In the genomic region with DNA sequence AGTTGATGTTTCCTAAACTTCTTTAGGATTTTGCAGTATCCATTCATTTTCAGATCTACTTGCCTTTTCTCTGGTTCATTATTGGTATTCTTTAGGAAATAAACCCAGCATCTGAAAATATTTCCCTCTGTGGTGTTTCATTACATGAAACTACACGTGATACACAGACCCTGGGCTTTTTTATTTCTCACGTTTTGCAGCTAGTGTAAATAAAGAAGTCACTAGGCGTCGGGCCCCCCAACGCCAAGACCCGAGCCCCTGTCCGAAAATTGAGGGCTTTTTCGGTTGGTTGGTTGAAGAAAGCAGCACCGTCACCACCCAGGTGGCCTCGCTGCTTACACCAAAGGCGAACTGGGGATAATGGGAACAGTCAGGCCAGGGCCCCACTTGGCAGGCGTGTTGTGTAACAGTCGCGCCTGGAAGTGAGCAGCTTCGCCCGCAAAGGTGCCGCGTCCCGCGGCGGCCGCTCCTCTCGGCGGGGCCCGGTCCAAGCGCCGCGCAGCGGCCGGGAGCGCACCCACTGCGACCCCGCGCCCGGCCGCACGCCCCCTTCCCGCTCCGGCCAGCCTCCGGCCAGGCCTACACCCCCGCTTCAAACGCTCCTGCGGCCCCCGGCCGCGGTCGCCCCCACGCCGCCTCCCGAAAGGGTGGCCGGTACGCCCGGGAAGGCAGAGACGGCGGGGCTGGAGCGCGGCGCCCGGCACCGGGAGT, we compare ENCODE assay signal across 1 cellular context.
TF ChIP-seq lines count a peak whose summit lies in the region.

No MANE protein-coding gene starts in this region.

TF ChIP-seq in K562, 482 proteins besides CTCF, POLR2A, EP300 and RAD21 (continued from another document):
- TF ChIP-seq, protein P1, sequence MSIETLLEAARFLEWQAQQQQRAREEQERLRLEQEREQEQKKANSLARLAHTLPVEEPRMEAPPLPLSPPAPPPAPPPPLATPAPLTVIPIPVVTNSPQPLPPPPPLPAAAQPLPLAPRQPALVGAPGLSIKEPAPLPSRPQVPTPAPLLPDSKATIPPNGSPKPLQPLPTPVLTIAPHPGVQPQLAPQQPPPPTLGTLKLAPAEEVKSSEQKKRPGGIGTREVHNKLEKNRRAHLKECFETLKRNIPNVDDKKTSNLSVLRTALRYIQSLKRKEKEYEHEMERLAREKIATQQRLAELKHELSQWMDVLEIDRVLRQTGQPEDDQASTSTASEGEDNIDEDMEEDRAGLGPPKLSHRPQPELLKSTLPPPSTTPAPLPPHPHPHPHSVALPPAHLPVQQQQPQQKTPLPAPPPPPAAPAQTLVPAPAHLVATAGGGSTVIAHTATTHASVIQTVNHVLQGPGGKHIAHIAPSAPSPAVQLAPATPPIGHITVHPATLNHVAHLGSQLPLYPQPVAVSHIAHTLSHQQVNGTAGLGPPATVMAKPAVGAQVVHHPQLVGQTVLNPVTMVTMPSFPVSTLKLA (conservative IDR thresholded peaks at IDR 0.05): peak in 1 of 2 experiments; percentile 40; a peak in 1 of 4 replicates
- TF ChIP-seq CXXC5 (CRISPR knock-in tag; IDR thresholded peaks at IDR 0.05) (peak; percentile 62), MYC (IDR thresholded peaks at IDR 0.05; ENCODE audit: low read depth, low read length) (peak; percentile 38; the same call in 1 of the 2 replicates), MYC (CRISPR knock-in tag; IDR thresholded peaks at IDR 0.05; ENCODE audit: borderline replicate concordance, low read depth) (no peak), NONO (IDR thresholded peaks at IDR 0.05; ENCODE audit: low read depth in 2 of 2, low read length in 1 of 2) (peak; percentile 28 to 42; a peak in 2 of 4 replicates), ZNF217 (CRISPR knock-in tag; IDR thresholded peaks at IDR 0.05) (no peak), EP400 (IDR thresholded peaks at IDR 0.05) (0 out of 2 replicates have a peak, but pooled peaks have one; percentile 5), SREBF1 (IDR thresholded peaks at IDR 0.05; ENCODE audit: borderline replicate concordance, low read depth, low read length) (no peak), NRF1 (conservative IDR thresholded peaks at IDR 0.05 in 1 of 2, IDR thresholded peaks at IDR 0.05 in 1 of 2) (no peak; a peak in 1 of 4 replicates), ZBTB1 (CRISPR knock-in tag; IDR thresholded peaks at IDR 0.05; ENCODE audit: borderline replicate concordance, low read depth) (0 out of 2 replicates have a peak, but pooled peaks have one; percentile 34), HOXB6 (CRISPR knock-in tag; IDR thresholded peaks at IDR 0.05; ENCODE audit: borderline replicate concordance) (no peak), STAT6 (CRISPR knock-in tag; IDR thresholded peaks at IDR 0.05) (no peak), GATA2 (CRISPR knock-in tag; IDR thresholded peaks at IDR 0.05) (no peak), RBFOX2 (IDR thresholded peaks at IDR 0.05; ENCODE audit: low read depth, low read length) (peak; percentile 81), MED1 (CRISPR knock-in tag; IDR thresholded peaks at IDR 0.05; ENCODE audit: borderline replicate concordance) (no peak), FOXP1 (CRISPR knock-in tag; IDR thresholded peaks at IDR 0.05) (no peak), ZNF124 (CRISPR knock-in tag; IDR thresholded peaks at IDR 0.05) (no peak), ZBTB7A (IDR thresholded peaks at IDR 0.05; ENCODE audit: borderline replicate concordance, control insufficient read depth, low read depth, low read length) (peak; percentile 65; the same call in 1 of the 2 replicates), ZKSCAN8 (CRISPR knock-in tag; IDR thresholded peaks at IDR 0.05) (no peak), SMAD1 (IDR thresholded peaks at IDR 0.05; ENCODE audit: low read depth, low read length, partially characterized antibody) (no peak), UBTF (IDR thresholded peaks at IDR 0.05; ENCODE audit: borderline replicate concordance in 1 of 2, low read depth in 2 of 2, low read length in 2 of 2) (peak; percentile 77 to 88), GABPB2 (CRISPR knock-in tag; conservative IDR thresholded peaks at IDR 0.05) (no peak), GATAD2B (IDR thresholded peaks at IDR 0.05; ENCODE audit: borderline replicate concordance) (0 out of 2 replicates have a peak, but pooled peaks have one; percentile 31)
- TF ChIP-seq, protein P2, sequence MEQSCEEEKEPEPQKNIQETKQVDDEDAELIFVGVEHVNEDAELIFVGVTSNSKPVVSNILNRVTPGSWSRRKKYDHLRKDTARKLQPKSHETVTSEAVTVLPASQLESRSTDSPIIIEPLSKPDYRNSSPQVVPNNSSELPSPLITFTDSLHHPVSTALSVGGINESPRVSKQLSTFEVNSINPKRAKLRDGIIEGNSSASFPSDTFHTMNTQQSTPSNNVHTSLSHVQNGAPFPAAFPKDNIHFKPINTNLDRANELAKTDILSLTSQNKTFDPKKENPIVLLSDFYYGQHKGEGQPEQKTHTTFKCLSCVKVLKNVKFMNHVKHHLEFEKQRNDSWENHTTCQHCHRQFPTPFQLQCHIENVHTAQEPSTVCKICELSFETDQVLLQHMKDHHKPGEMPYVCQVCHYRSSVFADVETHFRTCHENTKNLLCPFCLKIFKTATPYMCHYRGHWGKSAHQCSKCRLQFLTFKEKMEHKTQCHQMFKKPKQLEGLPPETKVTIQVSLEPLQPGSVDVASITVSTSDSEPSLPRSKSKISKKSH (CRISPR knock-in tag; IDR thresholded peaks at IDR 0.05): no peak
TF ChIP-seq in K562: peak in this region for 27.
